ENCODE assay signal across 32 cellular contexts in genomic region chr10:17106991-17107390, GRCh38.
"Had no signal": no experiment of that assay in that cellular context is flagged by ENCODE, and none has a peak within 500 bp of the region (broad histone marks: within the 10 kb centered on the region; RNA-seq: fewer than 3 reads in every experiment).

No MANE protein-coding gene starts in this region.

- ATAC-seq: activated CD4-positive, CD25-positive, alpha-beta regulatory T cell treated with anti-CD3 and anti-CD28 coated beads, Interleukin-2, amount 50 U/mL, for 24 hours; activated CD8-positive, alpha-beta T cell treated with anti-CD3 and anti-CD28 coated beads for 36 hours; activated naive CD8-positive, alpha-beta T cell treated with anti-CD3 and anti-CD28 coated beads, Interleukin-2, amount 50 U/mL, for 24 hours; activated T-cell treated with anti-CD3 and anti-CD28 coated beads, Interleukin-2, amount 50 U/mL, for 4 hours; activated T-helper 17 cell treated with anti-CD3 and anti-CD28 coated beads, Interleukin-2, amount 50 U/mL, for 72 hours; body of pancreas; effector memory CD8-positive, alpha-beta T cell; gastroesophageal sphincter; heart right ventricle had no signal

- H3K4me2 ChIP-seq: hepatocyte had no signal

- H3K27me3 ChIP-seq: adrenal gland, body of pancreas, esophagus muscularis mucosa, gastroesophageal sphincter, heart right ventricle, hepatocyte had no signal

- H3K36me3 ChIP-seq: adrenal gland, esophagus muscularis mucosa, gastroesophageal sphincter, heart right ventricle, WERI-Rb-1 had no signal

- H2AFZ ChIP-seq: hepatocyte had no signal

- H3K79me2 ChIP-seq: hepatocyte had no signal

- DNase-seq: activated B cell treated with CpG ODN at 0.5 μM for 24 hours; activated CD4-positive, alpha-beta T cell treated with anti-CD3 and anti-CD28 coated beads for 48 hours; activated CD4-positive, alpha-beta T cell treated with anti-CD3 and anti-CD28 coated beads, Interleukin-2, amount 50 U/mL, for 1 hour; activated CD4-positive, alpha-beta T cell treated with anti-CD3 and anti-CD28 coated beads, Interleukin-2, amount 50 U/mL, for 48 hours; activated CD8-positive, alpha-beta memory T cell treated with anti-CD3 and anti-CD28 coated beads for 24 hours; activated CD8-positive, alpha-beta T cell treated with anti-CD3 and anti-CD28 coated beads for 36 hours; activated effector memory CD4-positive, alpha-beta T cell treated with Interleukin-2 at 50 U/mL for 16 hours; activated gamma-delta T cell treated with Interleukin-2 at 50 U/mL for 16 hours; activated naive CD4-positive, alpha-beta T cell treated with anti-CD3 and anti-CD28 coated beads for 36 hours; activated naive CD8-positive, alpha-beta T cell treated with anti-CD3 and anti-CD28 coated beads for 36 hours; activated naive CD8-positive, alpha-beta T cell treated with anti-CD3 and anti-CD28 coated beads, Interleukin-2, amount 50 U/mL, for 24 hours; activated T-cell treated with anti-CD3 and anti-CD28 coated beads, Interleukin-2, amount 50 U/mL, for 4 hours; adrenal gland; amygdala; aorta; body of pancreas; caudate nucleus; cortex of kidney; dermis blood vessel endothelial cell; effector CD4-positive, alpha-beta T cell; effector memory CD8-positive, alpha-beta T cell; erythroblast; foreskin melanocyte; heart right ventricle; T1000; WERI-Rb-1 had no signal

- H3K9me3 ChIP-seq: adrenal gland, body of pancreas, esophagus muscularis mucosa, gastroesophageal sphincter, heart right ventricle had no signal

- H3K27ac ChIP-seq: adrenal gland, body of pancreas, esophagus muscularis mucosa, gastroesophageal sphincter, heart right ventricle, hepatocyte, WERI-Rb-1 had no signal

- H3K4me3 ChIP-seq: adrenal gland, body of pancreas, esophagus muscularis mucosa, gastroesophageal sphincter, heart right ventricle, hepatocyte had no signal

- H3K4me1 ChIP-seq: adrenal gland, body of pancreas, esophagus muscularis mucosa had no signal

- FAIRE-seq: colon had no signal
